Comparison of ENCODE assay signal across 22 cellular contexts in the genomic region with DNA sequence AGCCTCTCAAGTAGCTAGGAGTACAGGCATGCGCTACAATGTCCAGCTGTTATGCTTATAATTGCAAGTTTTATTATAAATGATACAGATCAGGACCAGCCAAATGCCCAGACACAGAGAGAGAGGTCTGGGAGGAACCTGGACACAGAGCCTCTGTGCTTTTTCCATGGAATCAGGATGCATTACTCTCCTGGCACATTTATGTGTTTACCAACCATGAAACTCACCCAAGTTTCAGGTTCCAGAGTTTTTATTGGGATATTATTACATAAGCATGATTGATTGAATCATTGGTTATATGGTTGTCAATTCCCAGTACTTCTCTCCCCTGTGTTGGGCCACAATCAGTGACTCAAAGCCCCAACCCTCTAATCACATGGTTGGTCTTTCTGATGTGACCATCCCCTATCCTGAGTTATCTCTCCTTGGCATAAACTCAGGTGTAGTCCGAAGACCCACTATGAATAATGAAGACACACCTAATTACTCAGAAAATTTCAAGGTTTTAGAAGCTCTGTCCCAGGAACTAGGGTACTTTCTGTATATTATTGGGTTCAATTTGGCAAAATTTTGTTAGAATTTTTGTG. TPM values are rescaled to one million over a fixed set of nuclear protein-coding genes. Genes with fewer than 3 reads are reported as not detected.
DNase-seq lines count a peak whose midpoint lies in the region; ATAC-seq and TF ChIP-seq lines count a peak whose summit lies in the region.
"Had no signal": no experiment of that assay in that cellular context is flagged by ENCODE, and none has a peak within 500 bp of the region (broad histone marks: within the 10 kb centered on the region; RNA-seq: fewer than 3 reads in every experiment).

No MANE protein-coding gene starts in this region.

- peak; percentile 58 for ATAC-seq in left lobe of liver
- ATAC-seq in HG03460 (IDR thresholded peaks at IDR 0.05; ENCODE audit: unreplicated experiment) = no peak

- H3K36me3 ChIP-seq in cardiac muscle cell (no peaks in the 10 kb centered on the region), SJCRH30 (0 out of 2 replicates have a peak, but pooled peaks cover 2% of the 10 kb centered on the region)

- no peak for TF ChIP-seq CTCF in cardiac muscle cell (IDR thresholded peaks at IDR 0.05; ENCODE audit: low read depth, low read length)
- TF ChIP-seq CTCF in LNCaP clone FGC (IDR thresholded peaks at IDR 0.05; ENCODE audit: control insufficient read depth, extremely low read depth, insufficient read depth) = no peak

- intact Hi-C loops in cardiac septum (cut with DNase I) = no loop called here

- DNase-seq in cardiac muscle cell (ENCODE audit: low read depth in 1 of 2, low spot score in 1 of 2) (no peak), cardiac septum (ENCODE audit: low spot score) (no peak), LNCaP clone FGC (ENCODE audit: low read depth) (peak; percentile 51), left lobe of liver (ENCODE audit: low spot score) (no peak), SJCRH30 (no peak), substantia nigra (lab: John Stamatoyannopoulos, UW) (no peak), NOMO-1 treated with DMSO at 0.1 percent for 48 hours (lab: John Stamatoyannopoulos, UW; ENCODE audit: unreplicated experiment) (no peak)
- DNase-seq: AML-193; BE2C; Calu3; CD4-positive, alpha-beta memory T cell; COR-L47; DMS53; DMS79 treated with DMSO at 0.1 percent for 48 hours; GF-D8; GM23248; H7; HCEC 1CT; HFFc6 had no signal

- peaks cover 4% of the 10 kb centered on the region for H3K4me1 ChIP-seq in cardiac muscle cell (ENCODE audit: low read depth)
- no peaks in the 10 kb centered on the region for H3K4me1 ChIP-seq in SJCRH30

- H3K9me3 ChIP-seq in cardiac muscle cell (ENCODE audit: low read depth) = no peaks in the 10 kb centered on the region
- no peaks in the 10 kb centered on the region for H3K9me3 ChIP-seq in SJCRH30 (replicated peaks)
- H3K9me3 ChIP-seq: BE2C had no signal

- H3K27me3 ChIP-seq in cardiac muscle cell (no peaks in the 10 kb centered on the region), SJCRH30 (no peaks in the 10 kb centered on the region)
- H3K27me3 ChIP-seq: BE2C; BLaER1 treated with 17β-estradiol and CSF1 and Interleukin-3, amounts not matched to agents 10 nM and 100 nM had no signal

- H3K4me3 ChIP-seq in cardiac muscle cell (no peak overlapping the region), LNCaP clone FGC (ENCODE audit: low read depth, low read length) (no peak overlapping the region), SJCRH30 (no peak overlapping the region)
- H3K4me3 ChIP-seq: BLaER1 treated with 17β-estradiol and CSF1 and Interleukin-3, amounts not matched to agents 10 nM and 100 nM; GM23248 had no signal

- H3K27ac ChIP-seq in cardiac muscle cell (peak overlapping the region; percentile 5), SJCRH30 (no peak overlapping the region), substantia nigra (ENCODE audit: low read depth, low read length, poor library complexity, severe bottlenecking) (no peak overlapping the region)
- H3K27ac ChIP-seq: 22Rv1; BLaER1 treated with 17β-estradiol and CSF1 and Interleukin-3, amounts not matched to agents 10 nM and 100 nM; GM23248 had no signal

RNA-seq across cellular contexts. Expression of a gene that starts 30.6 kb away (rescaled TPM):
- 48.2 and 55.0 TPM in 2 replicates for total RNA-seq in cardiac muscle cell
- polyA plus RNA-seq in cardiac muscle cell = 68.4 and 69.8 TPM in 2 replicates
- total RNA-seq in cardiac septum = 59.2 TPM
- total RNA-seq in left lobe of liver = 26.3 TPM
- total RNA-seq in SJCRH30 (2014; rRNA removed; shearing (Covaris generic)) = 12.4 and 13.0 TPM in 2 replicates
